In genomic region chr18:63488160-63488559, GRCh38 we compare ENCODE assay signal across 26 cellular contexts. TPM values are rescaled to one million over a fixed set of nuclear protein-coding genes. Genes with fewer than 3 reads are reported as not detected.
"Had no signal": no experiment of that assay in that cellular context is flagged by ENCODE, and none has a peak within 500 bp of the region (broad histone marks: within the 10 kb centered on the region; RNA-seq: fewer than 3 reads in every experiment).

No MANE protein-coding gene starts in this region.

- H2AFZ ChIP-seq: hepatocyte had no signal

- H3K27ac Mint-ChIP-seq: naive thymus-derived CD4-positive, alpha-beta T cell; nephron progenitor cell had no signal

- H3K36me3 ChIP-seq: esophagus muscularis mucosa, right atrium auricular region, thyroid gland, upper lobe of left lung had no signal

- H3K27ac ChIP-seq: coronary artery, dorsolateral prefrontal cortex, esophagus muscularis mucosa, foreskin keratinocyte, hepatocyte, right atrium auricular region, suprapubic skin, thyroid gland, upper lobe of left lung had no signal

- H3K4me3 ChIP-seq: coronary artery, dorsolateral prefrontal cortex, esophagus muscularis mucosa, hepatocyte, right atrium auricular region, suprapubic skin, thyroid gland, upper lobe of left lung had no signal

- H3K36me3 Mint-ChIP-seq: naive thymus-derived CD4-positive, alpha-beta T cell had no signal

- DNase-seq: central memory CD4-positive, alpha-beta T cell; dorsolateral prefrontal cortex; effector CD8-positive, alpha-beta T cell; foreskin keratinocyte; head of caudate nucleus; left colon; mesendoderm; naive thymus-derived CD4-positive, alpha-beta T cell; nephron progenitor cell; posterior cingulate gyrus; small intestine; stimulated activated CD4-positive, alpha-beta T cell treated with anti-CD3 and anti-CD28 coated beads, Interleukin-12 subunit alpha, Interleukin-12 subunit beta, amount 100 ng/mL, for 4 hours; stimulated activated naive CD8-positive, alpha-beta T cell treated with anti-CD3 and anti-CD28 coated beads, Interleukin-15, Interleukin-2, amounts not matched to agents 100 U/mL and 50 U/mL, for 24 hours; thyroid gland; upper lobe of left lung had no signal

- H3K79me2 ChIP-seq: hepatocyte had no signal

- H3K4me2 ChIP-seq: hepatocyte had no signal

- H3K9me3 ChIP-seq: esophagus muscularis mucosa, right atrium auricular region, suprapubic skin, thyroid gland, upper lobe of left lung had no signal

- H3K4me1 ChIP-seq: foreskin keratinocyte, right atrium auricular region, thyroid gland, upper lobe of left lung had no signal

- H3K4me3 Mint-ChIP-seq: naive thymus-derived CD4-positive, alpha-beta T cell; nephron progenitor cell had no signal

- FAIRE-seq: small intestine had no signal

- ATAC-seq: foreskin keratinocyte; left colon; naive thymus-derived CD4-positive, alpha-beta T cell; stimulated activated naive CD8-positive, alpha-beta T cell treated with anti-CD3 and anti-CD28 coated beads, Interleukin-15, Interleukin-2, amounts not matched to agents 100 U/mL and 50 U/mL, for 24 hours had no signal

- H3K27me3 ChIP-seq: dorsolateral prefrontal cortex, esophagus muscularis mucosa, foreskin keratinocyte, hepatocyte, right atrium auricular region, suprapubic skin, thyroid gland, upper lobe of left lung had no signal

- H3K9me3 Mint-ChIP-seq: naive thymus-derived CD4-positive, alpha-beta T cell had no signal

- H3K4me1 Mint-ChIP-seq: naive thymus-derived CD4-positive, alpha-beta T cell had no signal

RNA-seq across cellular contexts. Expression of gene SERPINB5, which starts 11.4 kb away (rescaled TPM):
- total RNA-seq: chondrocyte; dorsolateral prefrontal cortex; esophagus muscularis mucosa; liver; lung microvascular endothelial cell; naive thymus-derived CD4-positive, alpha-beta T cell; omental fat pad; right atrium auricular region; thyroid gland had no signal
- polyA plus RNA-seq: naive thymus-derived CD4-positive, alpha-beta T cell had no signal

RNA-seq across cellular contexts. Expression of gene SERPINB12, which starts 54.0 kb away (rescaled TPM):
- total RNA-seq: chondrocyte; dorsolateral prefrontal cortex; esophagus muscularis mucosa; hepatocyte; kidney epithelial cell; left colon; liver; lung microvascular endothelial cell; naive thymus-derived CD4-positive, alpha-beta T cell; omental fat pad; pulmonary artery endothelial cell; right atrium auricular region; thyroid gland; upper lobe of left lung had no signal
- polyA plus RNA-seq: hepatocyte; liver; naive thymus-derived CD4-positive, alpha-beta T cell; small intestine had no signal
